Comparison of ENCODE assay signal across 1 cellular context in the genomic region with DNA sequence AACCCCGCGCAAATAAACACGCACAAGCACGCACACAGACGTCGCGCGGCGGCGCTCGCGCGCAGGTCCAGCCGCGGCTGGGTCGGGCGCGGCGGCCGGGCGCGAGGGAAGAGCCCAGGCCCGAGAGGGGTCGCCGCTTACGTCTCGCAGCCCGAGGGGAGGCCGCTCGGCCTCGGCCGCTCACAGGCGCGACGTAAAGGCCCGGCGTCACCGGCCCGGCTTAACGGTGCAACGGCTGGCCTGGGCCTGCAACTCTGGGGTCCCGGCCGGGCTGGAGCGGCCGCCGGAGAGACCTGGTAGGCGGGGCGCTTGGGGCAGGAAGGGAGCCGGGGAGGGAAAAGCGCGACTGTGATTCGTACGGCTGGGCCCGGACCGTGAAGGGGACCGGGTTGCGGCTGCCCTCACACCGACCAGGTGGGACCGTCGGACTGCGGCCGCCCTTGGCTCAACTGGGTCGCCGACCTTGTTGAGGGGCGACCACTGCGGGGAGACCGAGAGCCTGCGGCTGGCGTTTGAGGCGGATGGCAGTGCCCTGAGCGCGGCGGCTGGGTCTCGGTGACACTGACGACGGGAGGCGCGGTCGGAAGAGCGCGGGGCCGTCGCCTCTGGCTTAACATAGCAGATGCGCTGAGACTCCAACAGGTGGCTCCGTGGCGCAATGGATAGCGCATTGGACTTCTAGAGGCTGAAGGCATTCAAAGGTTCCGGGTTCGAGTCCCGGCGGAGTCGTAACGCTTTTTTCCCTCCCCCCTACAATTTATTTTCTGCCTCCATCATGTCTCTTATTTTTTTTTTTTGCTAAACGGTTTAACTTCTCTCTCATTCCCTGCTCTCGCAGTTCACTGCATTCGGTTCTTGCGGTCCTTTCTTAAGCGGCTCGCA.
TF ChIP-seq lines count a peak whose summit lies in the region.

No MANE protein-coding gene starts in this region.

TF ChIP-seq in HepG2, 621 proteins besides CTCF, POLR2A, EP300 and RAD21 (continued from another document):
- TF ChIP-seq, protein P1, sequence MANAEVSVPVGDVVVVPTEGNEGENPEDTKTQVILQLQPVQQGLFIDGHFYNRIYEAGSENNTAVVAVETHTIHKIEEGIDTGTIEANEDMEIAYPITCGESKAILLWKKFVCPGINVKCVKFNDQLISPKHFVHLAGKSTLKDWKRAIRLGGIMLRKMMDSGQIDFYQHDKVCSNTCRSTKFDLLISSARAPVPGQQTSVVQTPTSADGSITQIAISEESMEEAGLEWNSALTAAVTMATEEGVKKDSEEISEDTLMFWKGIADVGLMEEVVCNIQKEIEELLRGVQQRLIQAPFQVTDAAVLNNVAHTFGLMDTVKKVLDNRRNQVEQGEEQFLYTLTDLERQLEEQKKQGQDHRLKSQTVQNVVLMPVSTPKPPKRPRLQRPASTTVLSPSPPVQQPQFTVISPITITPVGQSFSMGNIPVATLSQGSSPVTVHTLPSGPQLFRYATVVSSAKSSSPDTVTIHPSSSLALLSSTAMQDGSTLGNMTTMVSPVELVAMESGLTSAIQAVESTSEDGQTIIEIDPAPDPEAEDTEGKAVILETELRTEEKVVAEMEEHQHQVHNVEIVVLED (CRISPR knock-in tag; IDR thresholded peaks at IDR 0.05; ENCODE audit: borderline replicate concordance): peak; percentile 25; the same call in 1 of the 2 replicates
- TF ChIP-seq, protein P2, sequence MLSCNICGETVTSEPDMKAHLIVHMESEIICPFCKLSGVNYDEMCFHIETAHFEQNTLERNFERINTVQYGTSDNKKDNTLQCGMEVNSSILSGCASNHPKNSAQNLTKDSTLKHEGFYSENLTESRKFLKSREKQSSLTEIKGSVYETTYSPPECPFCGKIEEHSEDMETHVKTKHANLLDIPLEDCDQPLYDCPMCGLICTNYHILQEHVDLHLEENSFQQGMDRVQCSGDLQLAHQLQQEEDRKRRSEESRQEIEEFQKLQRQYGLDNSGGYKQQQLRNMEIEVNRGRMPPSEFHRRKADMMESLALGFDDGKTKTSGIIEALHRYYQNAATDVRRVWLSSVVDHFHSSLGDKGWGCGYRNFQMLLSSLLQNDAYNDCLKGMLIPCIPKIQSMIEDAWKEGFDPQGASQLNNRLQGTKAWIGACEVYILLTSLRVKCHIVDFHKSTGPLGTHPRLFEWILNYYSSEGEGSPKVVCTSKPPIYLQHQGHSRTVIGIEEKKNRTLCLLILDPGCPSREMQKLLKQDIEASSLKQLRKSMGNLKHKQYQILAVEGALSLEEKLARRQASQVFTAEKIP (CRISPR knock-in tag; IDR thresholded peaks at IDR 0.05; ENCODE audit: borderline replicate concordance): no peak
- TF ChIP-seq RCOR2 (CRISPR knock-in tag; IDR thresholded peaks at IDR 0.05): peak; percentile 72
- no peak for TF ChIP-seq REXO4 (CRISPR knock-in tag; IDR thresholded peaks at IDR 0.05; ENCODE audit: borderline replicate concordance)
- peak; percentile 42 for TF ChIP-seq TEAD3 (CRISPR knock-in tag; optimal IDR thresholded peaks at IDR 0.05; ENCODE audit: borderline replicate concordance)
- peak; percentile 72 for TF ChIP-seq ETV5 (CRISPR knock-in tag; IDR thresholded peaks at IDR 0.05; ENCODE audit: borderline replicate concordance)
- TF ChIP-seq NFKB2 (CRISPR knock-in tag; IDR thresholded peaks at IDR 0.05; ENCODE audit: borderline replicate concordance): peak; percentile 46; the same call in 1 of the 2 replicates
- TF ChIP-seq NAIF1 (CRISPR knock-in tag; IDR thresholded peaks at IDR 0.05; ENCODE audit: borderline replicate concordance): no peak; the same call in 1 of the 2 replicates
- TF ChIP-seq SMARCE1 (IDR thresholded peaks at IDR 0.05; ENCODE audit: borderline replicate concordance): no peak
- no peak for TF ChIP-seq PCBP2 (optimal IDR thresholded peaks at IDR 0.05; ENCODE audit: low read depth, low read length, poor library complexity, severe bottlenecking)
- TF ChIP-seq ZSCAN25 (CRISPR knock-in tag; IDR thresholded peaks at IDR 0.05): no peak
- peak; percentile 90 for TF ChIP-seq ZBTB7B (CRISPR knock-in tag; IDR thresholded peaks at IDR 0.05)
- TF ChIP-seq NR3C1 (CRISPR knock-in tag; IDR thresholded peaks at IDR 0.05): no peak
- TF ChIP-seq WIZ (CRISPR knock-in tag; IDR thresholded peaks at IDR 0.05): no peak; the same call in 1 of the 2 replicates
- TF ChIP-seq, protein P3, sequence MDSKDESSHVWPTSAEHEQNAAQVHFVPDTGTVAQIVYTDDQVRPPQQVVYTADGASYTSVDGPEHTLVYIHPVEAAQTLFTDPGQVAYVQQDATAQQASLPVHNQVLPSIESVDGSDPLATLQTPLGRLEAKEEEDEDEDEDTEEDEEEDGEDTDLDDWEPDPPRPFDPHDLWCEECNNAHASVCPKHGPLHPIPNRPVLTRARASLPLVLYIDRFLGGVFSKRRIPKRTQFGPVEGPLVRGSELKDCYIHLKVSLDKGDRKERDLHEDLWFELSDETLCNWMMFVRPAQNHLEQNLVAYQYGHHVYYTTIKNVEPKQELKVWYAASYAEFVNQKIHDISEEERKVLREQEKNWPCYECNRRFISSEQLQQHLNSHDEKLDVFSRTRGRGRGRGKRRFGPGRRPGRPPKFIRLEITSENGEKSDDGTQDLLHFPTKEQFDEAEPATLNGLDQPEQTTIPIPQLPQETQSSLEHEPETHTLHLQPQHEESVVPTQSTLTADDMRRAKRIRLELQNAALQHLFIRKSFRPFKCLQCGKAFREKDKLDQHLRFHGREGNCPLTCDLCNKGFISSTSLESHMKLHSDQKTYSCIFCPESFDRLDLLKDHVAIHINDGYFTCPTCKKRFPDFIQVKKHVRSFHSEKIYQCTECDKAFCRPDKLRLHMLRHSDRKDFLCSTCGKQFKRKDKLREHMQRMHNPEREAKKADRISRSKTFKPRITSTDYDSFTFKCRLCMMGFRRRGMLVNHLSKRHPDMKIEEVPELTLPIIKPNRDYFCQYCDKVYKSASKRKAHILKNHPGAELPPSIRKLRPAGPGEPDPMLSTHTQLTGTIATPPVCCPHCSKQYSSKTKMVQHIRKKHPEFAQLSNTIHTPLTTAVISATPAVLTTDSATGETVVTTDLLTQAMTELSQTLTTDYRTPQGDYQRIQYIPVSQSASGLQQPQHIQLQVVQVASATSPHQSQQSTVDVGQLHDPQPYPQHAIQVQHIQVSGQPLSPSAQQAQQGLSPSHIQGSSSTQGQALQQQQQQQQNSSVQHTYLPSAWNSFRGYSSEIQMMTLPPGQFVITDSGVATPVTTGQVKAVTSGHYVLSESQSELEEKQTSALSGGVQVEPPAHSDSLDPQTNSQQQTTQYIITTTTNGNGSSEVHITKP (CRISPR knock-in tag; IDR thresholded peaks at IDR 0.05; ENCODE audit: low read depth): no peak
- TF ChIP-seq ZNF549 (CRISPR knock-in tag; IDR thresholded peaks at IDR 0.05): no peak; the same call in 1 of the 2 replicates
- no peak; the same call in 1 of the 2 replicates for TF ChIP-seq ERF (CRISPR knock-in tag; IDR thresholded peaks at IDR 0.05)
- TF ChIP-seq, protein P4, sequence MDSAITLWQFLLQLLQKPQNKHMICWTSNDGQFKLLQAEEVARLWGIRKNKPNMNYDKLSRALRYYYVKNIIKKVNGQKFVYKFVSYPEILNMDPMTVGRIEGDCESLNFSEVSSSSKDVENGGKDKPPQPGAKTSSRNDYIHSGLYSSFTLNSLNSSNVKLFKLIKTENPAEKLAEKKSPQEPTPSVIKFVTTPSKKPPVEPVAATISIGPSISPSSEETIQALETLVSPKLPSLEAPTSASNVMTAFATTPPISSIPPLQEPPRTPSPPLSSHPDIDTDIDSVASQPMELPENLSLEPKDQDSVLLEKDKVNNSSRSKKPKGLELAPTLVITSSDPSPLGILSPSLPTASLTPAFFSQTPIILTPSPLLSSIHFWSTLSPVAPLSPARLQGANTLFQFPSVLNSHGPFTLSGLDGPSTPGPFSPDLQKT (CRISPR knock-in tag; IDR thresholded peaks at IDR 0.05; ENCODE audit: borderline replicate concordance): no peak
- peak; percentile 54 for TF ChIP-seq XRCC5 (optimal IDR thresholded peaks at IDR 0.05; ENCODE audit: low read length)
- TF ChIP-seq, protein P5, sequence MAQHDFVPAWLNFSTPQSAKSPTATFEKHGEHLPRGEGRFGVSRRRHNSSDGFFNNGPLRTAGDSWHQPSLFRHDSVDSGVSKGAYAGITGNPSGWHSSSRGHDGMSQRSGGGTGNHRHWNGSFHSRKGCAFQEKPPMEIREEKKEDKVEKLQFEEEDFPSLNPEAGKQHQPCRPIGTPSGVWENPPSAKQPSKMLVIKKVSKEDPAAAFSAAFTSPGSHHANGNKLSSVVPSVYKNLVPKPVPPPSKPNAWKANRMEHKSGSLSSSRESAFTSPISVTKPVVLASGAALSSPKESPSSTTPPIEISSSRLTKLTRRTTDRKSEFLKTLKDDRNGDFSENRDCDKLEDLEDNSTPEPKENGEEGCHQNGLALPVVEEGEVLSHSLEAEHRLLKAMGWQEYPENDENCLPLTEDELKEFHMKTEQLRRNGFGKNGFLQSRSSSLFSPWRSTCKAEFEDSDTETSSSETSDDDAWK (CRISPR knock-in tag; IDR thresholded peaks at IDR 0.05): no peak
- TF ChIP-seq, protein P6, sequence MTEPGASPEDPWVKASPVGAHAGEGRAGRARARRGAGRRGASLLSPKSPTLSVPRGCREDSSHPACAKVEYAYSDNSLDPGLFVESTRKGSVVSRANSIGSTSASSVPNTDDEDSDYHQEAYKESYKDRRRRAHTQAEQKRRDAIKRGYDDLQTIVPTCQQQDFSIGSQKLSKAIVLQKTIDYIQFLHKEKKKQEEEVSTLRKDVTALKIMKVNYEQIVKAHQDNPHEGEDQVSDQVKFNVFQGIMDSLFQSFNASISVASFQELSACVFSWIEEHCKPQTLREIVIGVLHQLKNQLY (CRISPR knock-in tag; IDR thresholded peaks at IDR 0.05): no peak
- no peak for TF ChIP-seq PAX8 (CRISPR knock-in tag; IDR thresholded peaks at IDR 0.05; ENCODE audit: borderline replicate concordance)
- TF ChIP-seq, protein P7, sequence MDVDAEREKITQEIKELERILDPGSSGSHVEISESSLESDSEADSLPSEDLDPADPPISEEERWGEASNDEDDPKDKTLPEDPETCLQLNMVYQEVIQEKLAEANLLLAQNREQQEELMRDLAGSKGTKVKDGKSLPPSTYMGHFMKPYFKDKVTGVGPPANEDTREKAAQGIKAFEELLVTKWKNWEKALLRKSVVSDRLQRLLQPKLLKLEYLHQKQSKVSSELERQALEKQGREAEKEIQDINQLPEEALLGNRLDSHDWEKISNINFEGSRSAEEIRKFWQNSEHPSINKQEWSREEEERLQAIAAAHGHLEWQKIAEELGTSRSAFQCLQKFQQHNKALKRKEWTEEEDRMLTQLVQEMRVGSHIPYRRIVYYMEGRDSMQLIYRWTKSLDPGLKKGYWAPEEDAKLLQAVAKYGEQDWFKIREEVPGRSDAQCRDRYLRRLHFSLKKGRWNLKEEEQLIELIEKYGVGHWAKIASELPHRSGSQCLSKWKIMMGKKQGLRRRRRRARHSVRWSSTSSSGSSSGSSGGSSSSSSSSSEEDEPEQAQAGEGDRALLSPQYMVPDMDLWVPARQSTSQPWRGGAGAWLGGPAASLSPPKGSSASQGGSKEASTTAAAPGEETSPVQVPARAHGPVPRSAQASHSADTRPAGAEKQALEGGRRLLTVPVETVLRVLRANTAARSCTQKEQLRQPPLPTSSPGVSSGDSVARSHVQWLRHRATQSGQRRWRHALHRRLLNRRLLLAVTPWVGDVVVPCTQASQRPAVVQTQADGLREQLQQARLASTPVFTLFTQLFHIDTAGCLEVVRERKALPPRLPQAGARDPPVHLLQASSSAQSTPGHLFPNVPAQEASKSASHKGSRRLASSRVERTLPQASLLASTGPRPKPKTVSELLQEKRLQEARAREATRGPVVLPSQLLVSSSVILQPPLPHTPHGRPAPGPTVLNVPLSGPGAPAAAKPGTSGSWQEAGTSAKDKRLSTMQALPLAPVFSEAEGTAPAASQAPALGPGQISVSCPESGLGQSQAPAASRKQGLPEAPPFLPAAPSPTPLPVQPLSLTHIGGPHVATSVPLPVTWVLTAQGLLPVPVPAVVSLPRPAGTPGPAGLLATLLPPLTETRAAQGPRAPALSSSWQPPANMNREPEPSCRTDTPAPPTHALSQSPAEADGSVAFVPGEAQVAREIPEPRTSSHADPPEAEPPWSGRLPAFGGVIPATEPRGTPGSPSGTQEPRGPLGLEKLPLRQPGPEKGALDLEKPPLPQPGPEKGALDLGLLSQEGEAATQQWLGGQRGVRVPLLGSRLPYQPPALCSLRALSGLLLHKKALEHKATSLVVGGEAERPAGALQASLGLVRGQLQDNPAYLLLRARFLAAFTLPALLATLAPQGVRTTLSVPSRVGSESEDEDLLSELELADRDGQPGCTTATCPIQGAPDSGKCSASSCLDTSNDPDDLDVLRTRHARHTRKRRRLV (CRISPR knock-in tag; IDR thresholded peaks at IDR 0.05): peak; percentile 61; the same call in 1 of the 2 replicates
- TF ChIP-seq, protein P8, sequence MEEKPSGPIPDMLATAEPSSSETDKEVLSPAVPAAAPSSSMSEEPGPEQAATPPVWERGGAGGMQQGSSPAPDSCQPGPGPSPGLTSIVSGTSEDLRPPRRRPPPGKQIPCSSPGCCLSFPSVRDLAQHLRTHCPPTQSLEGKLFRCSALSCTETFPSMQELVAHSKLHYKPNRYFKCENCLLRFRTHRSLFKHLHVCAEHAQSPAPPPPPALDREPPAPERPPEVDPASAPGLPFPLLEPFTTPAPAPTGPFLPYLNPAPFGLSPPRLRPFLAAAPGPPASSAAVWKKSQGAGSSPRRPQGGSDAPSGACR (CRISPR knock-in tag; IDR thresholded peaks at IDR 0.05): no peak
- TF ChIP-seq, protein P9, sequence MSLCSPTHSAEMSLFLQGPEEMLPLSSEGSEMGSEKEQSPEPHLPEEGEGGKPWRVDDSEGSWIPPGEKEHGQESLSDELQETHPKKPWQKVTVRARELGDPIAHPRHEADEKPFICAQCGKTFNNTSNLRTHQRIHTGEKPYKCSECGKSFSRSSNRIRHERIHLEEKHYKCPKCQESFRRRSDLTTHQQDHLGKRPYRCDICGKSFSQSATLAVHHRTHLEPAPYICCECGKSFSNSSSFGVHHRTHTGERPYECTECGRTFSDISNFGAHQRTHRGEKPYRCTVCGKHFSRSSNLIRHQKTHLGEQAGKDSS (CRISPR knock-in tag; IDR thresholded peaks at IDR 0.05; ENCODE audit: borderline replicate concordance, low read depth): no peak; the same call in 1 of the 2 replicates
- no peak for TF ChIP-seq MATR3 (CRISPR knock-in tag; IDR thresholded peaks at IDR 0.05)
- TF ChIP-seq ZNF749 (CRISPR knock-in tag; IDR thresholded peaks at IDR 0.05; ENCODE audit: borderline replicate concordance): peak; percentile 20; the same call in 1 of the 2 replicates
- TF ChIP-seq HOXA3 (CRISPR knock-in tag; IDR thresholded peaks at IDR 0.05): peak; percentile 70
- TF ChIP-seq ZNF773 (CRISPR knock-in tag; IDR thresholded peaks at IDR 0.05; ENCODE audit: borderline replicate concordance): peak; percentile 33; the same call in 1 of the 2 replicates
- peak; percentile 21; the same call in 1 of the 2 replicates for TF ChIP-seq KLF6 (CRISPR knock-in tag; IDR thresholded peaks at IDR 0.05)
- TF ChIP-seq SP5 (CRISPR knock-in tag; IDR thresholded peaks at IDR 0.05; ENCODE audit: borderline replicate concordance, low read depth): peak; percentile 36; the same call in 1 of the 2 replicates
- TF ChIP-seq KDM5A (IDR thresholded peaks at IDR 0.05; ENCODE audit: borderline replicate concordance, low read length): 0 out of 2 replicates have a peak, but pooled peaks have one; percentile 7
- peak; percentile 72 for TF ChIP-seq ELF3 (CRISPR knock-in tag; IDR thresholded peaks at IDR 0.05)
- peak; percentile 25; the same call in 1 of the 2 replicates for TF ChIP-seq HNF4G (IDR thresholded peaks at IDR 0.05; ENCODE audit: borderline replicate concordance, low read depth, low read length)
- TF ChIP-seq HNF4G (CRISPR knock-in tag; IDR thresholded peaks at IDR 0.05; ENCODE audit: borderline replicate concordance, low read depth): no peak
- TF ChIP-seq ZNF20 (CRISPR knock-in tag; IDR thresholded peaks at IDR 0.05): peak; percentile 93; the same call in 1 of the 2 replicates
